In genomic region chr20:31710423-31711250, GRCh38 we compare ENCODE assay signal across 9 cellular contexts. TPM values are rescaled to one million over a fixed set of nuclear protein-coding genes. Genes with fewer than 3 reads are reported as not detected.
DNase-seq lines count a peak whose midpoint lies in the region; ATAC-seq and TF ChIP-seq lines count a peak whose summit lies in the region.
"Had no signal": no experiment of that assay in that cellular context is flagged by ENCODE, and none has a peak within 500 bp of the region (broad histone marks: within the 10 kb centered on the region; RNA-seq: fewer than 3 reads in every experiment).

No MANE protein-coding gene starts in this region.

- H3K27ac ChIP-seq in left lung = peak overlapping the region; percentile 88 to 89

- peaks cover 75 to 100% of the 10 kb centered on the region in 2 donors for H3K4me1 ChIP-seq in left lung

- H3K9me3 Mint-ChIP-seq in activated T-cell treated with anti-CD3 and anti-CD28 coated beads, Interleukin-2, amount 50 U/mL, for 4 hours = no peaks in the 10 kb centered on the region
- H3K9me3 Mint-ChIP-seq in activated T-helper 2 cell treated with anti-CD3 and anti-CD28 coated beads, Interferon-gamma antibody, Interleukin-2, Interleukin-4, amounts not matched to agents 10 μg/mL and 5 μg/mL and 100 μg/mL, durations not matched to agents 14 hours and 24 hours and 36 hours = no peaks in the 10 kb centered on the region
- peaks cover 4% of the 10 kb centered on the region for H3K9me3 Mint-ChIP-seq in type B pancreatic cell

- H3K27ac Mint-ChIP-seq in activated T-helper 2 cell treated with anti-CD3 and anti-CD28 coated beads, Interferon-gamma antibody, Interleukin-2, Interleukin-4, amounts not matched to agents 10 μg/mL and 5 μg/mL and 100 μg/mL, durations not matched to agents 14 hours and 24 hours and 36 hours = peak overlapping the region; percentile 64
- peak overlapping the region; percentile 97 for H3K27ac Mint-ChIP-seq in type B pancreatic cell

- peaks cover 0 to 79% of the 10 kb centered on the region in 2 donors for H3K36me3 ChIP-seq in left lung

- DNase-seq in activated T-cell treated with anti-CD3 and anti-CD28 coated beads, Interleukin-2, amount 50 U/mL, for 4 hours = no peak
- no peak for DNase-seq in activated T-cell treated with anti-CD3 and anti-CD28 coated beads, Interleukin-2, amount 50 U/mL, for 1 hour
- no peak for DNase-seq in activated T-helper 2 cell treated with anti-CD3 and anti-CD28 coated beads, Interferon-gamma antibody, Interleukin-2, Interleukin-4, amounts not matched to agents 10 μg/mL and 5 μg/mL and 100 μg/mL, durations not matched to agents 14 hours and 24 hours and 36 hours (ENCODE audit: low spot score)
- peak in 1 of 2 donors; percentile 69 for DNase-seq in left lung
- no peak for DNase-seq in type B pancreatic cell (ENCODE audit: extremely low spot score, unreplicated experiment)
- DNase-seq in hepatic stellate cell (ENCODE audit: low spot score) = no peak
- DNase-seq: NCI-H510A had no signal

- H3K36me3 Mint-ChIP-seq in activated T-cell treated with anti-CD3 and anti-CD28 coated beads, Interleukin-2, amount 50 U/mL, for 4 hours (ENCODE audit: insufficient read depth) = peaks cover 65% of the 10 kb centered on the region
- H3K36me3 Mint-ChIP-seq in activated T-helper 2 cell treated with anti-CD3 and anti-CD28 coated beads, Interferon-gamma antibody, Interleukin-2, Interleukin-4, amounts not matched to agents 10 μg/mL and 5 μg/mL and 100 μg/mL, durations not matched to agents 14 hours and 24 hours and 36 hours (ENCODE audit: low read depth) = peaks cover 97% of the 10 kb centered on the region
- H3K36me3 Mint-ChIP-seq in type B pancreatic cell = peaks cover 61% of the 10 kb centered on the region

- H3K27me3 ChIP-seq in left lung = no peaks in the 10 kb centered on the region

- no peaks in the 10 kb centered on the region for H3K27me3 Mint-ChIP-seq in activated T-cell treated with anti-CD3 and anti-CD28 coated beads, Interleukin-2, amount 50 U/mL, for 4 hours (ENCODE audit: low read depth)
- no peaks in the 10 kb centered on the region for H3K27me3 Mint-ChIP-seq in activated T-helper 2 cell treated with anti-CD3 and anti-CD28 coated beads, Interferon-gamma antibody, Interleukin-2, Interleukin-4, amounts not matched to agents 10 μg/mL and 5 μg/mL and 100 μg/mL, durations not matched to agents 14 hours and 24 hours and 36 hours (ENCODE audit: low read depth)
- no peaks in the 10 kb centered on the region for H3K27me3 Mint-ChIP-seq in type B pancreatic cell

- H3K4me3 Mint-ChIP-seq in activated T-cell treated with anti-CD3 and anti-CD28 coated beads, Interleukin-2, amount 50 U/mL, for 4 hours = peak overlapping the region; percentile 35
- H3K4me3 Mint-ChIP-seq in activated T-helper 2 cell treated with anti-CD3 and anti-CD28 coated beads, Interferon-gamma antibody, Interleukin-2, Interleukin-4, amounts not matched to agents 10 μg/mL and 5 μg/mL and 100 μg/mL, durations not matched to agents 14 hours and 24 hours and 36 hours (ENCODE audit: low read depth) = peak overlapping the region; percentile 15
- H3K4me3 Mint-ChIP-seq in type B pancreatic cell = peak overlapping the region; percentile 46

- H3K9me3 ChIP-seq in left lung = no peaks in the 10 kb centered on the region

- intact Hi-C loops in activated T-helper 2 cell treated with anti-CD3 and anti-CD28 coated beads, Interferon-gamma antibody, Interleukin-2, Interleukin-4, amounts not matched to agents 10 μg/mL and 5 μg/mL and 100 μg/mL, durations not matched to agents 14 hours and 24 hours and 36 hours (cut with micrococcal nuclease) = no loop called here
- intact Hi-C loops in left lung (cut with DNase I) = no loop called here

- H3K4me1 Mint-ChIP-seq in activated T-cell treated with anti-CD3 and anti-CD28 coated beads, Interleukin-2, amount 50 U/mL, for 4 hours (ENCODE audit: low read depth) = peaks cover 88% of the 10 kb centered on the region
- peaks cover 69% of the 10 kb centered on the region for H3K4me1 Mint-ChIP-seq in activated T-helper 2 cell treated with anti-CD3 and anti-CD28 coated beads, Interferon-gamma antibody, Interleukin-2, Interleukin-4, amounts not matched to agents 10 μg/mL and 5 μg/mL and 100 μg/mL, durations not matched to agents 14 hours and 24 hours and 36 hours (ENCODE audit: low read depth)
- peaks cover 62% of the 10 kb centered on the region for H3K4me1 Mint-ChIP-seq in type B pancreatic cell (ENCODE audit: unreplicated experiment)

- no peak for ATAC-seq in activated T-cell treated with anti-CD3 and anti-CD28 coated beads, Interleukin-2, amount 50 U/mL, for 4 hours
- peak; percentile 26 for ATAC-seq in left lung
- no peak for ATAC-seq in HG03457 (IDR thresholded peaks at IDR 0.05; ENCODE audit: unreplicated experiment)
- ATAC-seq in HG03354 (IDR thresholded peaks at IDR 0.05; ENCODE audit: poor library complexity, severe bottlenecking, unreplicated experiment) = no peak

- H3K4me3 ChIP-seq in left lung = no peak overlapping the region

- TF ChIP-seq CTCF in left lung (IDR thresholded peaks at IDR 0.05) = no peak
- no peak for TF ChIP-seq CTCF in type B pancreatic cell (conservative IDR thresholded peaks at IDR 0.05)

RNA-seq across cellular contexts. Expression of gene BCL2L1, which starts 12.0 kb away (rescaled TPM):
- 100 to 1,000 TPM; 237 to 274 (median 248) TPM for total RNA-seq in activated T-cell treated with anti-CD3 and anti-CD28 coated beads, Interleukin-2, amount 50 U/mL, for 4 hours
- total RNA-seq in activated T-helper 2 cell treated with anti-CD3 and anti-CD28 coated beads, Interferon-gamma antibody, Interleukin-2, Interleukin-4, amounts not matched to agents 10 μg/mL and 5 μg/mL and 100 μg/mL, durations not matched to agents 14 hours and 24 hours and 36 hours = 313 and 326 TPM in 2 replicates
- total RNA-seq in left lung (100 to 1,000 TPM; 122 to 181 TPM), type B pancreatic cell (ENCODE audit: low replicate concordance) (142 and 243 TPM in 2 replicates)

RNA-seq across cellular contexts. Expression of gene TPX2, which starts 28.5 kb away (rescaled TPM):
- total RNA-seq in activated T-cell treated with anti-CD3 and anti-CD28 coated beads, Interleukin-2, amount 50 U/mL, for 4 hours = 1 to 10 TPM; 8.0 to 9.9 (median 9.3) TPM
- total RNA-seq in activated T-helper 2 cell treated with anti-CD3 and anti-CD28 coated beads, Interferon-gamma antibody, Interleukin-2, Interleukin-4, amounts not matched to agents 10 μg/mL and 5 μg/mL and 100 μg/mL, durations not matched to agents 14 hours and 24 hours and 36 hours = 82.8 and 83.0 TPM in 2 replicates
- total RNA-seq in left lung (10 to 100 TPM in 1 of 2 donors, 1 to 10 TPM in 1; 5.1 to 16.5 TPM), type B pancreatic cell (ENCODE audit: low replicate concordance) (45.0 and 130 TPM in 2 replicates)
